ENCODE assay signal across 26 cellular contexts in the genomic region with DNA sequence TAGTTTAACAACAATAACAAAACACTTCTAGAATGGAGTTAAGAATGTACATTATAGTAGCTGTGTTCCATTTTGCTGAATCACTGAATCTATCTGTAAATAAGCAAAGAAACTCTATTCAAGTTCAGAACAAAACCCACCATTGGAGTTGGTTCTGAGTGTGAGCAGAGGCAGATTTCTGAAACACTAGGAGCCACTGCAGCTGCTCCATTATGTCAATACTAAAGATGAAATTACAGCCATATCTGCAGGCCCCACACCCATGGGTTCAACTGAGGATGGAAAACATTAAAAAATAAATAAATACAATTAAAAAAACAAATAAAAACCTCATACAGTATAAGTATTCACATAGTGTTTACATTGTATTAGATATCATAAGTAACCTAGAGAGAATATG.
"Had no signal": no experiment of that assay in that cellular context is flagged by ENCODE, and none has a peak within 500 bp of the region (broad histone marks: within the 10 kb centered on the region; RNA-seq: fewer than 3 reads in every experiment).

No MANE protein-coding gene starts in this region.

- H3K27ac ChIP-seq: brain microvascular endothelial cell, coronary artery, dorsolateral prefrontal cortex, esophagus muscularis mucosa, gastroesophageal sphincter, heart right ventricle, WERI-Rb-1 had no signal

- DNase-seq: activated B cell treated with CpG ODN at 0.5 μM for 24 hours; activated CD4-positive, alpha-beta T cell treated with anti-CD3 and anti-CD28 coated beads for 48 hours; activated CD4-positive, alpha-beta T cell treated with anti-CD3 and anti-CD28 coated beads, Interleukin-2, amount 50 U/mL, for 1 hour; activated CD4-positive, alpha-beta T cell treated with anti-CD3 and anti-CD28 coated beads, Interleukin-2, amount 50 U/mL, for 48 hours; activated CD8-positive, alpha-beta memory T cell treated with anti-CD3 and anti-CD28 coated beads for 24 hours; activated CD8-positive, alpha-beta T cell treated with anti-CD3 and anti-CD28 coated beads for 36 hours; activated effector memory CD4-positive, alpha-beta T cell treated with Interleukin-2 at 50 U/mL for 16 hours; activated gamma-delta T cell treated with Interleukin-2 at 50 U/mL for 16 hours; activated naive CD4-positive, alpha-beta T cell treated with anti-CD3 and anti-CD28 coated beads, Interleukin-2, amount 50 U/mL, for 16 hours; activated naive CD4-positive, alpha-beta T cell treated with Interleukin-2 at 50 U/mL for 16 hours; activated T-cell treated with anti-CD3 and anti-CD28 coated beads, Interleukin-2, amount 50 U/mL, for 4 hours; amniotic stem cell; brain microvascular endothelial cell; dorsolateral prefrontal cortex; effector memory CD4-positive, alpha-beta T cell; endodermal cell; foreskin melanocyte; heart right ventricle; T-helper 17 cell; T1000; WERI-Rb-1 had no signal

- H3K27me3 ChIP-seq: brain microvascular endothelial cell, dorsolateral prefrontal cortex, esophagus muscularis mucosa, gastroesophageal sphincter, heart right ventricle had no signal

- H3K4me1 ChIP-seq: esophagus muscularis mucosa, gastroesophageal sphincter had no signal

- H3K4me3 ChIP-seq: coronary artery, dorsolateral prefrontal cortex, esophagus muscularis mucosa, gastroesophageal sphincter, heart right ventricle had no signal

- H3K36me3 ChIP-seq: brain microvascular endothelial cell had no signal

- ATAC-seq: activated CD4-positive, CD25-positive, alpha-beta regulatory T cell treated with anti-CD3 and anti-CD28 coated beads, Interleukin-2, amount 50 U/mL, for 24 hours; activated CD8-positive, alpha-beta T cell treated with anti-CD3 and anti-CD28 coated beads for 36 hours; activated T-cell treated with anti-CD3 and anti-CD28 coated beads, Interleukin-2, amount 50 U/mL, for 4 hours; activated T-helper 17 cell treated with anti-CD3 and anti-CD28 coated beads, Interleukin-2, amount 50 U/mL, for 72 hours; gastroesophageal sphincter; heart right ventricle; T-helper 17 cell had no signal

- H3K9me3 ChIP-seq: esophagus muscularis mucosa, gastroesophageal sphincter, heart right ventricle had no signal
